ENCODE assay signal across 1 cellular context in the genomic region with DNA sequence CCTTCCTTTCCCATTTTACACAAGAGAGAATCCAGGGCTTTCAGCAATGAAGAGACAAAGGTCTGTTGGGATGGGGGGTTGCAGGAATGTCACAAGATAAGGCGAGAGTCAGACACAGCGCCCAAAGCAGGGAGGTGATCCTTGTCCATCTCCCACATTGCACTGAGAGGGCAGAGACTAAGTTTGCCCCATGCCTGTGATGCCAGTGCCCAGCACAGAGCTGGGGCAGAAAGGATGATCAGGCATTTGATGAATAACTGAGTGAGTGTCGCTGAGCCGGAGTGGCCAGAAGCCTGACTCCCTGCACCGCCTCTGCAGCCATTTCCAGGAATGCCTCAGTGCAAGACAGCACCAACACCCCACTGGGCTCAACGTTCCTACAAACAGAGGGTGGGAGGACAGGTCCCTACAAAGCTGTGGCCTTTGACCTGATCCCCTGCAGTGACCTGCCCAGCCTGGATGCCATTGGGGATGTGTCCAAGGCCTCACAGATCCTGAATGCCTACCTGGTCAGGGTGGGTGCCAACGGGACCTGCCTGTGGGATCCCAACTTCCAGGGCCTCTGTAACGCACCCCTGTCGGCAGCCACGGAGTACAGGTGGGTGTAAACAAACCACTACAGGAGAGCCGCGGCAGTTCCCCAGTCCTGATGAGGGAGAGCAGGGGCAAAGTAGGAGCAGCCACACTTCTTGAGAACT.
TF ChIP-seq lines count a peak whose summit lies in the region.

No MANE protein-coding gene starts in this region.

TF ChIP-seq in HepG2, 621 proteins besides CTCF, POLR2A, EP300 and RAD21 (continued from another document and continues in another):
- TF ChIP-seq HES4 (CRISPR knock-in tag; IDR thresholded peaks at IDR 0.05; ENCODE audit: borderline replicate concordance) = no peak
- TF ChIP-seq ZNF564 (CRISPR knock-in tag; IDR thresholded peaks at IDR 0.05) = no peak
- TF ChIP-seq NFIB (CRISPR knock-in tag; IDR thresholded peaks at IDR 0.05; ENCODE audit: borderline replicate concordance) = no peak
- no peak for TF ChIP-seq ZNF432 (CRISPR knock-in tag; IDR thresholded peaks at IDR 0.05; ENCODE audit: borderline replicate concordance)
- TF ChIP-seq CCDC6 (CRISPR knock-in tag; IDR thresholded peaks at IDR 0.05) = no peak
- no peak for TF ChIP-seq SPEN (CRISPR knock-in tag; IDR thresholded peaks at IDR 0.05; ENCODE audit: low read depth)
- no peak; the same call in 1 of the 2 replicates for TF ChIP-seq ZFY (CRISPR knock-in tag; IDR thresholded peaks at IDR 0.05)
- TF ChIP-seq NAIF1 (CRISPR knock-in tag; IDR thresholded peaks at IDR 0.05; ENCODE audit: borderline replicate concordance) = no peak
- TF ChIP-seq TCF7 (IDR thresholded peaks at IDR 0.05; ENCODE audit: low read depth) = no peak
- no peak for TF ChIP-seq ZNF383 (CRISPR knock-in tag; IDR thresholded peaks at IDR 0.05; ENCODE audit: borderline replicate concordance)
- TF ChIP-seq ZNF121 (CRISPR knock-in tag; IDR thresholded peaks at IDR 0.05) = peak; percentile 98
- no peak for TF ChIP-seq ZNF326 (CRISPR knock-in tag; IDR thresholded peaks at IDR 0.05; ENCODE audit: borderline replicate concordance)
- no peak for TF ChIP-seq MLLT10 (CRISPR knock-in tag; IDR thresholded peaks at IDR 0.05)
- no peak for TF ChIP-seq XBP1 (CRISPR knock-in tag; IDR thresholded peaks at IDR 0.05)
- TF ChIP-seq SALL1 (CRISPR knock-in tag; IDR thresholded peaks at IDR 0.05) = peak; percentile 56
- peak; percentile 59; the same call in 1 of the 2 replicates for TF ChIP-seq SMYD3 (CRISPR knock-in tag; IDR thresholded peaks at IDR 0.05)
- no peak for TF ChIP-seq SMAD9 (CRISPR knock-in tag; IDR thresholded peaks at IDR 0.05)
- TF ChIP-seq ZNF781 (CRISPR knock-in tag; IDR thresholded peaks at IDR 0.05; ENCODE audit: borderline replicate concordance, not compliant biosample characterization) = no peak
- TF ChIP-seq, protein P1, sequence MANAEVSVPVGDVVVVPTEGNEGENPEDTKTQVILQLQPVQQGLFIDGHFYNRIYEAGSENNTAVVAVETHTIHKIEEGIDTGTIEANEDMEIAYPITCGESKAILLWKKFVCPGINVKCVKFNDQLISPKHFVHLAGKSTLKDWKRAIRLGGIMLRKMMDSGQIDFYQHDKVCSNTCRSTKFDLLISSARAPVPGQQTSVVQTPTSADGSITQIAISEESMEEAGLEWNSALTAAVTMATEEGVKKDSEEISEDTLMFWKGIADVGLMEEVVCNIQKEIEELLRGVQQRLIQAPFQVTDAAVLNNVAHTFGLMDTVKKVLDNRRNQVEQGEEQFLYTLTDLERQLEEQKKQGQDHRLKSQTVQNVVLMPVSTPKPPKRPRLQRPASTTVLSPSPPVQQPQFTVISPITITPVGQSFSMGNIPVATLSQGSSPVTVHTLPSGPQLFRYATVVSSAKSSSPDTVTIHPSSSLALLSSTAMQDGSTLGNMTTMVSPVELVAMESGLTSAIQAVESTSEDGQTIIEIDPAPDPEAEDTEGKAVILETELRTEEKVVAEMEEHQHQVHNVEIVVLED (CRISPR knock-in tag; IDR thresholded peaks at IDR 0.05; ENCODE audit: borderline replicate concordance) = 0 out of 2 replicates have a peak, but pooled peaks have one; percentile 27
- TF ChIP-seq SNAPC4 (CRISPR knock-in tag; IDR thresholded peaks at IDR 0.05) = no peak
- no peak for TF ChIP-seq HHEX (CRISPR knock-in tag; IDR thresholded peaks at IDR 0.05)
- TF ChIP-seq, protein P2, sequence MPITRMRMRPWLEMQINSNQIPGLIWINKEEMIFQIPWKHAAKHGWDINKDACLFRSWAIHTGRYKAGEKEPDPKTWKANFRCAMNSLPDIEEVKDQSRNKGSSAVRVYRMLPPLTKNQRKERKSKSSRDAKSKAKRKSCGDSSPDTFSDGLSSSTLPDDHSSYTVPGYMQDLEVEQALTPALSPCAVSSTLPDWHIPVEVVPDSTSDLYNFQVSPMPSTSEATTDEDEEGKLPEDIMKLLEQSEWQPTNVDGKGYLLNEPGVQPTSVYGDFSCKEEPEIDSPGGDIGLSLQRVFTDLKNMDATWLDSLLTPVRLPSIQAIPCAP (CRISPR knock-in tag; IDR thresholded peaks at IDR 0.05; ENCODE audit: low read depth) = no peak
- no peak for TF ChIP-seq KLF12 (CRISPR knock-in tag; IDR thresholded peaks at IDR 0.05; ENCODE audit: borderline replicate concordance)
- no peak for TF ChIP-seq ZNF678 (CRISPR knock-in tag; IDR thresholded peaks at IDR 0.05)
- TF ChIP-seq GATAD2A (CRISPR knock-in tag; IDR thresholded peaks at IDR 0.05) = 0 out of 2 replicates have a peak, but pooled peaks have one; percentile 14
- TF ChIP-seq E2F1 (CRISPR knock-in tag; IDR thresholded peaks at IDR 0.05) = no peak
- no peak for TF ChIP-seq MYPOP (CRISPR knock-in tag; IDR thresholded peaks at IDR 0.05)
- TF ChIP-seq ZNF816 (CRISPR knock-in tag; IDR thresholded peaks at IDR 0.05; ENCODE audit: borderline replicate concordance) = no peak
- TF ChIP-seq ZSCAN30 (CRISPR knock-in tag; IDR thresholded peaks at IDR 0.05) = no peak
- peak; percentile 47; the same call in 1 of the 2 replicates for TF ChIP-seq DPF2 (CRISPR knock-in tag; IDR thresholded peaks at IDR 0.05; ENCODE audit: borderline replicate concordance, low read depth)
- no peak for TF ChIP-seq ZKSCAN8 (CRISPR knock-in tag; IDR thresholded peaks at IDR 0.05; ENCODE audit: borderline replicate concordance)
- TF ChIP-seq ZNF616 (CRISPR knock-in tag; IDR thresholded peaks at IDR 0.05; ENCODE audit: low read depth) = no peak
- TF ChIP-seq CENPBD1 (CRISPR knock-in tag; IDR thresholded peaks at IDR 0.05; ENCODE audit: borderline replicate concordance, low read depth) = no peak
- no peak for TF ChIP-seq SIX4 (CRISPR knock-in tag; IDR thresholded peaks at IDR 0.05)
- no peak for TF ChIP-seq NFATC3 (CRISPR knock-in tag; IDR thresholded peaks at IDR 0.05)
- TF ChIP-seq RBFOX2 (IDR thresholded peaks at IDR 0.05; ENCODE audit: low read depth, low read length) = no peak
- TF ChIP-seq PPARG (CRISPR knock-in tag; conservative IDR thresholded peaks at IDR 0.05) = peak; percentile 53
- no peak for TF ChIP-seq FOXA1 (IDR thresholded peaks at IDR 0.05)
- TF ChIP-seq FOXA1 (CRISPR knock-in tag; IDR thresholded peaks at IDR 0.05) = no peak; the same call in 1 of the 2 replicates
- TF ChIP-seq ZNF546 (CRISPR knock-in tag; conservative IDR thresholded peaks at IDR 0.05) = no peak
- no peak for TF ChIP-seq ZNF850 (CRISPR knock-in tag; conservative IDR thresholded peaks at IDR 0.05)
- TF ChIP-seq ZNF512 (CRISPR knock-in tag; IDR thresholded peaks at IDR 0.05) = no peak
- peak; percentile 87 for TF ChIP-seq HNF4A (CRISPR knock-in tag; IDR thresholded peaks at IDR 0.05)
- TF ChIP-seq POLR2AphosphoS2 (IDR thresholded peaks at IDR 0.05; ENCODE audit: low read depth, low read length) = no peak
- TF ChIP-seq JUND (CRISPR knock-in tag; IDR thresholded peaks at IDR 0.05) = no peak
- TF ChIP-seq ZNF550 (CRISPR knock-in tag; IDR thresholded peaks at IDR 0.05; ENCODE audit: borderline replicate concordance) = no peak
- TF ChIP-seq, protein P3, sequence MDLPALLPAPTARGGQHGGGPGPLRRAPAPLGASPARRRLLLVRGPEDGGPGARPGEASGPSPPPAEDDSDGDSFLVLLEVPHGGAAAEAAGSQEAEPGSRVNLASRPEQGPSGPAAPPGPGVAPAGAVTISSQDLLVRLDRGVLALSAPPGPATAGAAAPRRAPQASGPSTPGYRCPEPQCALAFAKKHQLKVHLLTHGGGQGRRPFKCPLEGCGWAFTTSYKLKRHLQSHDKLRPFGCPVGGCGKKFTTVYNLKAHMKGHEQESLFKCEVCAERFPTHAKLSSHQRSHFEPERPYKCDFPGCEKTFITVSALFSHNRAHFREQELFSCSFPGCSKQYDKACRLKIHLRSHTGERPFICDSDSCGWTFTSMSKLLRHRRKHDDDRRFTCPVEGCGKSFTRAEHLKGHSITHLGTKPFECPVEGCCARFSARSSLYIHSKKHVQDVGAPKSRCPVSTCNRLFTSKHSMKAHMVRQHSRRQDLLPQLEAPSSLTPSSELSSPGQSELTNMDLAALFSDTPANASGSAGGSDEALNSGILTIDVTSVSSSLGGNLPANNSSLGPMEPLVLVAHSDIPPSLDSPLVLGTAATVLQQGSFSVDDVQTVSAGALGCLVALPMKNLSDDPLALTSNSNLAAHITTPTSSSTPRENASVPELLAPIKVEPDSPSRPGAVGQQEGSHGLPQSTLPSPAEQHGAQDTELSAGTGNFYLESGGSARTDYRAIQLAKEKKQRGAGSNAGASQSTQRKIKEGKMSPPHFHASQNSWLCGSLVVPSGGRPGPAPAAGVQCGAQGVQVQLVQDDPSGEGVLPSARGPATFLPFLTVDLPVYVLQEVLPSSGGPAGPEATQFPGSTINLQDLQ (CRISPR knock-in tag; IDR thresholded peaks at IDR 0.05) = no peak
- no peak for TF ChIP-seq ZNF446 (CRISPR knock-in tag; IDR thresholded peaks at IDR 0.05)
- TF ChIP-seq, protein P4, sequence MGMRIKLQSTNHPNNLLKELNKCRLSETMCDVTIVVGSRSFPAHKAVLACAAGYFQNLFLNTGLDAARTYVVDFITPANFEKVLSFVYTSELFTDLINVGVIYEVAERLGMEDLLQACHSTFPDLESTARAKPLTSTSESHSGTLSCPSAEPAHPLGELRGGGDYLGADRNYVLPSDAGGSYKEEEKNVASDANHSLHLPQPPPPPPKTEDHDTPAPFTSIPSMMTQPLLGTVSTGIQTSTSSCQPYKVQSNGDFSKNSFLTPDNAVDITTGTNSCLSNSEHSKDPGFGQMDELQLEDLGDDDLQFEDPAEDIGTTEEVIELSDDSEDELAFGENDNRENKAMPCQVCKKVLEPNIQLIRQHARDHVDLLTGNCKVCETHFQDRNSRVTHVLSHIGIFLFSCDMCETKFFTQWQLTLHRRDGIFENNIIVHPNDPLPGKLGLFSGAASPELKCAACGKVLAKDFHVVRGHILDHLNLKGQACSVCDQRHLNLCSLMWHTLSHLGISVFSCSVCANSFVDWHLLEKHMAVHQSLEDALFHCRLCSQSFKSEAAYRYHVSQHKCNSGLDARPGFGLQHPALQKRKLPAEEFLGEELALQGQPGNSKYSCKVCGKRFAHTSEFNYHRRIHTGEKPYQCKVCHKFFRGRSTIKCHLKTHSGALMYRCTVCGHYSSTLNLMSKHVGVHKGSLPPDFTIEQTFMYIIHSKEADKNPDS (CRISPR knock-in tag; IDR thresholded peaks at IDR 0.05) = no peak
